In genomic region chr17:39527220-39527813, GRCh38 we compare ENCODE assay signal across 9 cellular contexts.
A peak's percentile ranks its signal among the peaks of the same experiment; 100 is the strongest.
DNase-seq lines count a peak whose midpoint lies in the region; TF ChIP-seq lines count a peak whose summit lies in the region.
"Had no signal": no experiment of that assay in that cellular context is flagged by ENCODE, and none has a peak within 500 bp of the region (broad histone marks: within the 10 kb centered on the region; RNA-seq: fewer than 3 reads in every experiment).

No MANE protein-coding gene starts in this region.

- no peak overlapping the region for H3K4me2 ChIP-seq in mesendoderm (ENCODE audit: low read length)
- no peak overlapping the region for H3K4me2 ChIP-seq in neuronal stem cell (ENCODE audit: insufficient read depth, low read length, poor library complexity, severe bottlenecking)

- no peak overlapping the region for H3K4me3 ChIP-seq in mesendoderm (ENCODE audit: low read length)
- H3K4me3 ChIP-seq in colonic mucosa = no peak overlapping the region
- H3K4me3 ChIP-seq in neuronal stem cell (ENCODE audit: low read length in 2 of 2) = no peak overlapping the region

- peaks cover 16% of the 10 kb centered on the region for H3K36me3 ChIP-seq in mesendoderm (ENCODE audit: control insufficient read depth, insufficient read depth, low read length)
- H3K36me3 ChIP-seq in colonic mucosa = peaks cover 32% of the 10 kb centered on the region
- H3K36me3 ChIP-seq in neuronal stem cell (replicated peaks in 1 of 2; ENCODE audit: control insufficient read depth in 2 of 2, insufficient read depth in 2 of 2, low read length in 2 of 2) = peaks cover 34 to 100% of the 10 kb centered on the region in 2 donors

- H2BK15ac ChIP-seq in mesendoderm (replicated peaks; ENCODE audit: low read depth) (no peak overlapping the region), neuronal stem cell (ENCODE audit: low read length) (no peak overlapping the region)

- TF ChIP-seq CTCF in brain (conservative IDR thresholded peaks at IDR 0.05) (peak; percentile 40 to 62), colonic mucosa (IDR thresholded peaks at IDR 0.05) (no peak)

- H3K27me3 ChIP-seq in mesendoderm (ENCODE audit: insufficient read depth, low read length, poor library complexity) (no peaks in the 10 kb centered on the region), colonic mucosa (no peaks in the 10 kb centered on the region), neuronal stem cell (ENCODE audit: control insufficient read depth in 3 of 3, insufficient read depth in 3 of 3, low read depth in 1 of 3, low read length in 3 of 3) (no peaks in the 10 kb centered on the region)

- H3K23ac ChIP-seq in mesendoderm (ENCODE audit: low read length) (no peak overlapping the region), neuronal stem cell (ENCODE audit: low read depth, low read length, poor library complexity) (no peak overlapping the region)

- intact Hi-C loops in posterior cingulate gyrus (cut with DNase I) = loop anchor here (5.0 kb wide), 1 partner anchor 225 kb away; no protein-coding TSS in a partner anchor
- intact Hi-C loops in colonic mucosa (cut with DNase I) = no loop called here

- no peak overlapping the region for H4K91ac ChIP-seq in neuronal stem cell (ENCODE audit: low read depth, low read length, poor library complexity)

- H4K5ac ChIP-seq in mesendoderm (ENCODE audit: low read length) = no peak overlapping the region

- H3K4me3 Mint-ChIP-seq in brain = no peak overlapping the region
- H3K4me3 Mint-ChIP-seq in activated T-cell treated with anti-CD3 and anti-CD28 coated beads, Interleukin-2, amount 50 U/mL, for 24 hours = no peak overlapping the region
- H3K4me3 Mint-ChIP-seq: T-cell had no signal

- no peak overlapping the region for H3K27ac Mint-ChIP-seq in brain
- no peak overlapping the region for H3K27ac Mint-ChIP-seq in activated T-cell treated with anti-CD3 and anti-CD28 coated beads, Interleukin-2, amount 50 U/mL, for 24 hours
- H3K27ac Mint-ChIP-seq: T-cell had no signal

- H2BK5ac ChIP-seq in mesendoderm (ENCODE audit: low read length) = no peak overlapping the region
- H2BK5ac ChIP-seq in neuronal stem cell (ENCODE audit: low read length) = no peak overlapping the region

- H3K4ac ChIP-seq in mesendoderm (ENCODE audit: low read depth, low read length) = no peak overlapping the region
- no peak overlapping the region for H3K4ac ChIP-seq in neuronal stem cell (ENCODE audit: low read length)

- no peaks in the 10 kb centered on the region for H3K4me1 Mint-ChIP-seq in brain
- peaks cover 9% of the 10 kb centered on the region for H3K4me1 Mint-ChIP-seq in activated T-cell treated with anti-CD3 and anti-CD28 coated beads, Interleukin-2, amount 50 U/mL, for 24 hours (ENCODE audit: low read depth)

- H2AK5ac ChIP-seq in mesendoderm (ENCODE audit: low read length) (no peak overlapping the region), neuronal stem cell (ENCODE audit: low read depth, low read length) (no peak overlapping the region)

- H3K4me1 ChIP-seq in mesendoderm (ENCODE audit: control insufficient read depth, low read depth, low read length) (no peaks in the 10 kb centered on the region), colonic mucosa (no peaks in the 10 kb centered on the region), neuronal stem cell (ENCODE audit: control insufficient read depth in 2 of 2, insufficient read depth in 1 of 2, low read depth in 1 of 2, low read length in 2 of 2) (no peaks in the 10 kb centered on the region)

- H3K9ac ChIP-seq in mesendoderm (ENCODE audit: low read length) (no peak overlapping the region), colonic mucosa (ENCODE audit: low read depth in 2 of 2, low read length in 2 of 2) (no peak overlapping the region), neuronal stem cell (ENCODE audit: low read depth, low read length, poor library complexity) (no peak overlapping the region)

- H3K27ac ChIP-seq in mesendoderm (ENCODE audit: low read depth, low read length) = no peak overlapping the region
- H3K27ac ChIP-seq in colonic mucosa = no peak overlapping the region
- no peak overlapping the region for H3K27ac ChIP-seq in neuronal stem cell (replicated peaks; ENCODE audit: low read length)

- H3K9me3 ChIP-seq in colonic mucosa = no peaks in the 10 kb centered on the region
- H3K9me3 ChIP-seq in neuronal stem cell (replicated peaks in 1 of 2; ENCODE audit: control insufficient read depth in 2 of 2, insufficient read depth in 1 of 2, low read depth in 1 of 2, low read length in 2 of 2) = peaks cover 0 to 3% of the 10 kb centered on the region in 2 donors

- no peaks in the 10 kb centered on the region for H3K27me3 Mint-ChIP-seq in brain
- no peaks in the 10 kb centered on the region for H3K27me3 Mint-ChIP-seq in activated T-cell treated with anti-CD3 and anti-CD28 coated beads, Interleukin-2, amount 50 U/mL, for 24 hours
- H3K27me3 Mint-ChIP-seq: T-cell had no signal

- no peak overlapping the region for H3K18ac ChIP-seq in mesendoderm (ENCODE audit: low read length)
- no peak overlapping the region for H3K18ac ChIP-seq in neuronal stem cell (ENCODE audit: low read length)

- H2BK120ac ChIP-seq in mesendoderm (ENCODE audit: low read depth, low read length) = no peak overlapping the region
- H2BK120ac ChIP-seq in neuronal stem cell (ENCODE audit: low read depth, low read length) = no peak overlapping the region

- DNase-seq in ELR (ENCODE audit: low read depth) = peak; percentile 40
- DNase-seq in Kasumi-1 (lab: John Stamatoyannopoulos, UW) = peak; percentile 64 to 84
- DNase-seq in mesendoderm = peak; percentile 67
- no peak for DNase-seq in activated T-cell treated with anti-CD3 and anti-CD28 coated beads, Interleukin-2, amount 50 U/mL, for 24 hours
- no peak for DNase-seq in posterior cingulate gyrus
- DNase-seq in colonic mucosa = no peak
- DNase-seq in neuronal stem cell (ENCODE audit: low spot score) = no peak
- DNase-seq: T-cell had no signal

- H3K56ac ChIP-seq in mesendoderm (ENCODE audit: low read length) = no peak overlapping the region

- H2BK12ac ChIP-seq in neuronal stem cell (ENCODE audit: low read length) = no peak overlapping the region

- H2AFZ ChIP-seq in neuronal stem cell (ENCODE audit: low read length) = no peak overlapping the region

- no CpG with 5 or more reads among the region's 7 CpGs for WGBS in mesendoderm (ENCODE audit: extremely low coverage, insufficient coverage, low lambda C conversion rate)
- no CpG with 5 or more reads among the region's 7 CpGs for WGBS in neuronal stem cell (ENCODE audit: extremely low coverage in 2 of 2, insufficient read length in 2 of 2, insufficient replicate concordance in 1 of 2), 2 donors

- H4K8ac ChIP-seq in mesendoderm (ENCODE audit: low read depth, low read length) (no peak overlapping the region), neuronal stem cell (ENCODE audit: low read depth, low read length) (no peak overlapping the region)

- H3K36me3 Mint-ChIP-seq in brain = peaks cover 56% of the 10 kb centered on the region
- peaks cover 92% of the 10 kb centered on the region for H3K36me3 Mint-ChIP-seq in activated T-cell treated with anti-CD3 and anti-CD28 coated beads, Interleukin-2, amount 50 U/mL, for 24 hours (ENCODE audit: low read depth)

- no peak overlapping the region for H3K14ac ChIP-seq in neuronal stem cell (ENCODE audit: low read length)

- no peaks in the 10 kb centered on the region for H3K79me2 ChIP-seq in mesendoderm (ENCODE audit: control insufficient read depth, insufficient read depth, low read length)

- H3K79me1 ChIP-seq in mesendoderm (ENCODE audit: low read length) (no peaks in the 10 kb centered on the region), neuronal stem cell (ENCODE audit: low read depth, low read length) (no peaks in the 10 kb centered on the region)

- no peaks in the 10 kb centered on the region for H3K9me3 Mint-ChIP-seq in brain
- H3K9me3 Mint-ChIP-seq in activated T-cell treated with anti-CD3 and anti-CD28 coated beads, Interleukin-2, amount 50 U/mL, for 24 hours = no peaks in the 10 kb centered on the region
- H3K9me3 Mint-ChIP-seq: T-cell had no signal

Comparison
In these comparisons a context has a peak if more than half of its experiments do, and no peak if none do; other contexts are left out.
1. DNase-seq: peak in ELR (single experiment), Kasumi-1 (2 of 2) and mesendoderm (single experiment); none in activated T-cell treated with anti-CD3 and anti-CD28 coated beads, Interleukin-2, amount 50 U/mL, for 24 hours (single experiment), posterior cingulate gyrus (0 of 10), colonic mucosa (single experiment) and neuronal stem cell (single experiment).